Comparison of ENCODE assay signal across 8 cellular contexts in the genomic region with DNA sequence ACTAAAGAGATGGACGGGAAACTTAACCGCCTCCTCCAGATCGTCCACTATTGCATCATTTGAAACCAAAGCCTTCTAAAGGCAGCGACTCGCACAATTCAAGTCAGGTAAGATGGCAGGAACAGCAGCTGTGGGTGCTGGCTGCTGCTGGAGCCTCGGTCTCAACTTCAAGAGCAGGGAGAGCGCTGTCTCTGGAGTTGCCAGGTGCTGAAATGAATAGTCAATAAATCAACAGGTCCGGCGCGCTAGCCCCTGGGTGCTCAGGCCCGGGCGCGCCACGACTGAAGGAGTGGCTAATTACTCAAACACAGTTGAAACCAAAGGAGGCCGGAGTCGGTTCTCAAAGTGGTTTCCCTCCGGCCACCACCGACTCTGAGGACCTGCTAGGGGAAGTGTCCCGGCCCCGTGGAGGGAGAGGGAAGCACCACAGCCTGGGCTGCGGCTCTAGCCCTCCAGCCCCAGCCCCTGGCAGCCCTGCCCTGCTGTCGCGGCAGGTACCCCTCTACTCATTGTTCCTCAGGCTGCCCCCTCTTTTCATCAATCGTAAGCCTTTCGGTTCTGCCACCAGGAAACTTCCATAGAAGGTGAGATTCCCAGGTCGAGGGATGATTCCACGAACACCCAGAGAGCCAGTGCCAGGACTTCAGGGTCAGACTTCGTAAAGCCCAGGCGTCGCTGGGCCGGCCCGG. TPM values are rescaled to one million over a fixed set of nuclear protein-coding genes. Genes with fewer than 3 reads are reported as not detected.
DNase-seq lines count a peak whose midpoint lies in the region; ATAC-seq, FAIRE-seq and TF ChIP-seq lines count a peak whose summit lies in the region.

No MANE protein-coding gene starts in this region.

- H3K4me3 ChIP-seq in keratinocyte (ENCODE audit: control insufficient read depth in 2 of 3, extremely low read depth in 1 of 3, insufficient read depth in 2 of 3, low read depth in 1 of 3, low read length in 3 of 3), result peak overlapping the region; percentile 76 to 85 (median 85)
- peak overlapping the region; percentile 65 to 92 (median 84) for H3K4me3 ChIP-seq in spleen

- TF ChIP-seq POLR2A in spleen (IDR thresholded peaks at IDR 0.05), result no peak

- intact Hi-C loops in spleen (cut with DNase I; ENCODE audit: low total_unique reads), result loop anchor here (10.0 kb wide), 2 partner anchors 91 to 119 kb away; a partner anchor contains a TSS

- 5 to 13% (median 7%) methylated on average over 16 to 32 of the region's 32 CpGs for WGBS in spleen, 5 donors

- peaks cover 15% of the 10 kb centered on the region for H3K4me1 ChIP-seq in keratinocyte (ENCODE audit: control insufficient read depth, extremely low read depth, insufficient read depth, low read length)
- H3K4me1 ChIP-seq in spleen, result peaks cover 17 to 51% (median 33%) of the 10 kb centered on the region in 6 donors

- peaks cover 3% of the 10 kb centered on the region for H3K79me2 ChIP-seq in keratinocyte (ENCODE audit: control insufficient read depth, insufficient read depth, low read length)

- H3K4me2 ChIP-seq in keratinocyte (ENCODE audit: control insufficient read depth, extremely low read depth, insufficient read depth, low read depth, low read length), result peak overlapping the region; percentile 88

- no peaks in the 10 kb centered on the region for H3K9me1 ChIP-seq in keratinocyte (ENCODE audit: control insufficient read depth, extremely low read depth, insufficient read depth, low read length)

- no peak for ATAC-seq in GM21390 (IDR thresholded peaks at IDR 0.05; ENCODE audit: unreplicated experiment)

- TF ChIP-seq CTCF in keratinocyte (optimal IDR thresholded peaks at IDR 0.05 in 1 of 3, IDR thresholded peaks at IDR 0.05 in 1 of 3, conservative IDR thresholded peaks at IDR 0.05 in 1 of 3; ENCODE audit: extremely low read depth in 1 of 3, insufficient read depth in 2 of 3, low read length in 3 of 3), result no peak
- TF ChIP-seq CTCF in spleen (IDR thresholded peaks at IDR 0.05 in 8 of 11, conservative IDR thresholded peaks at IDR 0.05 in 3 of 11), result no peak

- H3K27ac ChIP-seq in keratinocyte (ENCODE audit: control insufficient read depth, insufficient read depth, low read length), result peak overlapping the region; percentile 80
- peak overlapping the region; percentile 75 to 91 (median 86) for H3K27ac ChIP-seq in spleen

- H3K27me3 ChIP-seq in keratinocyte (ENCODE audit: control insufficient read depth, extremely low read depth, insufficient read depth, low read length) (no peaks in the 10 kb centered on the region), spleen (replicated peaks in 1 of 7) (no peaks in the 10 kb centered on the region)

- H3K9me3 ChIP-seq in keratinocyte (ENCODE audit: control insufficient read depth, low read depth, low read length) (no peaks in the 10 kb centered on the region), spleen (no peaks in the 10 kb centered on the region)

- dilution Hi-C loops in keratinocyte (cut with MboI; ENCODE audit: extremely low pct_ligation_motif_present, low sequenced_read_pairs), result no loop called here

- DNase-seq in activated effector memory CD4-positive, alpha-beta T cell treated with anti-CD3 and anti-CD28 coated beads, Interleukin-2, amount 50 U/mL, for 16 hours, result peak; percentile 79
- no peak for DNase-seq in activated effector memory CD4-positive, alpha-beta T cell treated with Interleukin-2 at 50 U/mL for 16 hours
- DNase-seq in LHCN-M2 (ENCODE audit: low read depth), result peak; percentile 70
- peak; percentile 43 for DNase-seq in T follicular helper cell (ENCODE audit: low read depth)
- DNase-seq in T47D (ENCODE audit: low read depth in 1 of 2, low spot score in 1 of 2), result peak; percentile 21 to 93
- DNase-seq in keratinocyte (ENCODE audit: low read depth, low spot score), result no peak
- peak; percentile 88 for DNase-seq in spleen

- H3K36me3 ChIP-seq in keratinocyte (ENCODE audit: control insufficient read depth in 2 of 2, extremely low read depth in 1 of 2, insufficient read depth in 2 of 2, low read length in 2 of 2), result no peaks in the 10 kb centered on the region
- H3K36me3 ChIP-seq in spleen, result no peaks in the 10 kb centered on the region

- no peaks in the 10 kb centered on the region for H4K20me1 ChIP-seq in keratinocyte (ENCODE audit: control insufficient read depth, extremely low read depth, insufficient read depth, low read length)

- peak; percentile 26 for FAIRE-seq in keratinocyte (lab: Jason Lieb, UNC)

- in situ Hi-C loops in T47D (cut with HindIII; ENCODE audit: low pct_unique_long_range_greater_than_20kb, low sequenced_read_pairs), result no loop called here

- H2AFZ ChIP-seq in keratinocyte (ENCODE audit: control insufficient read depth, low read length), result peak overlapping the region; percentile 91

- peak overlapping the region; percentile 85 for H3K9ac ChIP-seq in keratinocyte (ENCODE audit: control insufficient read depth, extremely low read depth, insufficient read depth, low read length)

RNA-seq across cellular contexts. Expression of a gene that starts 0.8 kb away (rescaled TPM):
- total RNA-seq in LHCN-M2 (2014; rRNA removed) (9.0 and 9.2 TPM in 2 replicates), spleen (10 to 100 TPM; 16.8 to 24.1 (median 19.6) TPM)
- polyA plus RNA-seq in LHCN-M2 (2012), result 2.4 TPM
- polyA plus RNA-seq in keratinocyte (6.3 to 9.7 TPM (median 7.0 TPM) in 3 replicates), spleen (1 to 10 TPM; 4.8 to 5.8 (median 5.1) TPM)
- polyA plus RNA-seq in keratinocyte (2011; ENCODE audit: low read depth), result 20.8 TPM
- 2.6 and 5.1 TPM in 2 replicates for polyA plus RNA-seq in keratinocyte (2011; cell fraction: cytosol; rRNA removed)
- 10.1 and 10.4 TPM in 2 replicates for polyA plus RNA-seq in keratinocyte (2011; cell fraction: nucleus; rRNA removed)
- 5.6 and 19.3 TPM in 2 replicates for polyA plus RNA-seq in keratinocyte (2012; ENCODE audit: low replicate concordance)
- 8.2 to 23.4 TPM (median 23.2 TPM) in 3 replicates for polyA minus RNA-seq in keratinocyte
- polyA minus RNA-seq in keratinocyte (2011; cell fraction: cytosol; rRNA and poly(A)+ RNA removed), result 4.0 TPM
- 10.8 and 24.8 TPM in 2 replicates for polyA minus RNA-seq in keratinocyte (2011; cell fraction: nucleus; rRNA and poly(A)+ RNA removed)

Comparison
In these comparisons a context has a peak if more than half of its experiments do, and no peak if none do; other contexts are left out.
1. DNase-seq: peak in activated effector memory CD4-positive, alpha-beta T cell treated with anti-CD3 and anti-CD28 coated beads, Interleukin-2, amount 50 U/mL, for 16 hours (single experiment), LHCN-M2 (single experiment), T follicular helper cell (single experiment), T47D (2 of 2) and spleen (single experiment); none in activated effector memory CD4-positive, alpha-beta T cell treated with Interleukin-2 at 50 U/mL for 16 hours (single experiment) and keratinocyte (single experiment).